In the genomic region with DNA sequence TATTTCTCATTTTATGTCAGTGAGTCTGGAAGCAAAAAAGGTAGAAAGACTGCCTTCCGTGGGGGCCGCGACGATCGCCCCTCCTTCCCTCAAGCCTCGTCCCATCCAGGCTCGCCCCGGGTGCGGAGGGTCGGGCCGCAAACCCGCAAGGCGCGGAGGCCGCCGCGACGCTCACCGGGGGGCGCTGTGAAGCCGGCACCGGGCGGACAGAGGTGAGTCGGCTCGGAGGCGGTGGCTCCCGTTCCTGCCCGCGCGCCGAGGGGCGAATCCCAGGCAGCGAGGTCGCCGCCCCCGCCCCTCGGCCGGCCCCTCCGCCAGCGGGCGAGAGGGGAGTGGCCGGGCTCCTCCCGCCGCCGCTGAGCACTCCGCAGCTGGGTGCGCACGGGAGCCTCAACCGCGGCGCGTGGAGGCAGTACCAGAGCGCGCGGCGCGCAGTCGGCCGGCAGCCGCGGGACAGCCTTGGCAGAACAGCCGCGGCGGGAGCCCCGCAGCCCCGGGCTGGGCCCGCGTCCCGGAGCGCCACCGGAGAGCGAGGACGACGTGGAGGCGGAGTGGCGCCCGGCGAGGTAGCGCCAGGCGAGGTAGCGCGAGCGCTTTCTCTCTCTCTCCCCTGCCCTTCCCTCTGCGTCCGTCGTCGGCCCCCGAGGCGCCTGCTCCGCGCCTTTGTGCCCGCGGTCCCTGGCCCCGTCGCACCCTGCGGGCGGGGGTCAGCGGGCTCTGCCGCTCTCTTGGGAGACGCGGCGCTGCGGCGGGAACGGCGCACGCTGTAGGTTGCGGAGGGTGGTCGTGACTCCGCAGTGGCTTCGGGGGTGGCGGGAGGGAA, we compare ENCODE assay signal across 1 cellular context.
TF ChIP-seq lines count a peak whose summit lies in the region.

A gene (plus strand): TSS at position 359 of the 823 bp plus-strand sequence. CDS start 31,492 bp downstream, outside the sequence.

TF ChIP-seq in HepG2, 621 proteins besides CTCF, POLR2A, EP300 and RAD21 (continued from another document and continues in another):
- peak; percentile 87 for TF ChIP-seq MAZ (IDR thresholded peaks at IDR 0.05; ENCODE audit: borderline replicate concordance, low read depth, low read length)
- peak; percentile 94 for TF ChIP-seq MAZ (CRISPR knock-in tag; IDR thresholded peaks at IDR 0.05; ENCODE audit: low read depth)
- 0 out of 2 replicates have a peak, but pooled peaks have one; percentile 21 for TF ChIP-seq HES4 (CRISPR knock-in tag; IDR thresholded peaks at IDR 0.05; ENCODE audit: borderline replicate concordance)
- TF ChIP-seq, protein P1, sequence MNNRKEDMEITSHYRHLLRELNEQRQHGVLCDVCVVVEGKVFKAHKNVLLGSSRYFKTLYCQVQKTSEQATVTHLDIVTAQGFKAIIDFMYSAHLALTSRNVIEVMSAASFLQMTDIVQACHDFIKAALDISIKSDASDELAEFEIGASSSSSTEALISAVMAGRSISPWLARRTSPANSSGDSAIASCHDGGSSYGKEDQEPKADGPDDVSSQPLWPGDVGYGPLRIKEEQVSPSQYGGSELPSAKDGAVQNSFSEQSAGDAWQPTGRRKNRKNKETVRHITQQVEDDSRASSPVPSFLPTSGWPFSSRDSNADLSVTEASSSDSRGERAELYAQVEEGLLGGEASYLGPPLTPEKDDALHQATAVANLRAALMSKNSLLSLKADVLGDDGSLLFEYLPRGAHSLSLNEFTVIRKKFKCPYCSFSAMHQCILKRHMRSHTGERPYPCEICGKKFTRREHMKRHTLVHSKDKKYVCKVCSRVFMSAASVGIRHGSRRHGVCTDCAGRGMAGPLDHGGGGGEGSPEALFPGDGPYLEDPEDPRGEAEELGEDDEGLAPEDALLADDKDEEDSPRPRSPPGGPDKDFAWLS (CRISPR knock-in tag; IDR thresholded peaks at IDR 0.05; ENCODE audit: borderline replicate concordance): 0 out of 2 replicates have a peak, but pooled peaks have one; percentile 35
- peak; percentile 26; the same call in 1 of the 2 replicates for TF ChIP-seq TMF1 (CRISPR knock-in tag; IDR thresholded peaks at IDR 0.05; ENCODE audit: low read depth)
- TF ChIP-seq SP1 (IDR thresholded peaks at IDR 0.05): no peak
- peak; percentile 73 for TF ChIP-seq SP1 (CRISPR knock-in tag; IDR thresholded peaks at IDR 0.05)
- TF ChIP-seq, protein P2, sequence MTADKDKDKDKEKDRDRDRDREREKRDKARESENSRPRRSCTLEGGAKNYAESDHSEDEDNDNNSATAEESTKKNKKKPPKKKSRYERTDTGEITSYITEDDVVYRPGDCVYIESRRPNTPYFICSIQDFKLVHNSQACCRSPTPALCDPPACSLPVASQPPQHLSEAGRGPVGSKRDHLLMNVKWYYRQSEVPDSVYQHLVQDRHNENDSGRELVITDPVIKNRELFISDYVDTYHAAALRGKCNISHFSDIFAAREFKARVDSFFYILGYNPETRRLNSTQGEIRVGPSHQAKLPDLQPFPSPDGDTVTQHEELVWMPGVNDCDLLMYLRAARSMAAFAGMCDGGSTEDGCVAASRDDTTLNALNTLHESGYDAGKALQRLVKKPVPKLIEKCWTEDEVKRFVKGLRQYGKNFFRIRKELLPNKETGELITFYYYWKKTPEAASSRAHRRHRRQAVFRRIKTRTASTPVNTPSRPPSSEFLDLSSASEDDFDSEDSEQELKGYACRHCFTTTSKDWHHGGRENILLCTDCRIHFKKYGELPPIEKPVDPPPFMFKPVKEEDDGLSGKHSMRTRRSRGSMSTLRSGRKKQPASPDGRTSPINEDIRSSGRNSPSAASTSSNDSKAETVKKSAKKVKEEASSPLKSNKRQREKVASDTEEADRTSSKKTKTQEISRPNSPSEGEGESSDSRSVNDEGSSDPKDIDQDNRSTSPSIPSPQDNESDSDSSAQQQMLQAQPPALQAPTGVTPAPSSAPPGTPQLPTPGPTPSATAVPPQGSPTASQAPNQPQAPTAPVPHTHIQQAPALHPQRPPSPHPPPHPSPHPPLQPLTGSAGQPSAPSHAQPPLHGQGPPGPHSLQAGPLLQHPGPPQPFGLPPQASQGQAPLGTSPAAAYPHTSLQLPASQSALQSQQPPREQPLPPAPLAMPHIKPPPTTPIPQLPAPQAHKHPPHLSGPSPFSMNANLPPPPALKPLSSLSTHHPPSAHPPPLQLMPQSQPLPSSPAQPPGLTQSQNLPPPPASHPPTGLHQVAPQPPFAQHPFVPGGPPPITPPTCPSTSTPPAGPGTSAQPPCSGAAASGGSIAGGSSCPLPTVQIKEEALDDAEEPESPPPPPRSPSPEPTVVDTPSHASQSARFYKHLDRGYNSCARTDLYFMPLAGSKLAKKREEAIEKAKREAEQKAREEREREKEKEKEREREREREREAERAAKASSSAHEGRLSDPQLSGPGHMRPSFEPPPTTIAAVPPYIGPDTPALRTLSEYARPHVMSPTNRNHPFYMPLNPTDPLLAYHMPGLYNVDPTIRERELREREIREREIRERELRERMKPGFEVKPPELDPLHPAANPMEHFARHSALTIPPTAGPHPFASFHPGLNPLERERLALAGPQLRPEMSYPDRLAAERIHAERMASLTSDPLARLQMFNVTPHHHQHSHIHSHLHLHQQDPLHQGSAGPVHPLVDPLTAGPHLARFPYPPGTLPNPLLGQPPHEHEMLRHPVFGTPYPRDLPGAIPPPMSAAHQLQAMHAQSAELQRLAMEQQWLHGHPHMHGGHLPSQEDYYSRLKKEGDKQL (CRISPR knock-in tag; IDR thresholded peaks at IDR 0.05; ENCODE audit: low read depth): peak; percentile 67; the same call in 1 of the 2 replicates
- TF ChIP-seq ZNF230 (CRISPR knock-in tag; IDR thresholded peaks at IDR 0.05): peak; percentile 34; the same call in 1 of the 2 replicates
- TF ChIP-seq ARHGAP35 (CRISPR knock-in tag; IDR thresholded peaks at IDR 0.05; ENCODE audit: borderline replicate concordance): 0 out of 2 replicates have a peak, but pooled peaks have one; percentile 10
- no peak for TF ChIP-seq SOX13 (IDR thresholded peaks at IDR 0.05)
- TF ChIP-seq SOX13 (CRISPR knock-in tag; conservative IDR thresholded peaks at IDR 0.05 in 1 of 2, IDR thresholded peaks at IDR 0.05 in 1 of 2): peak in 1 of 2 experiments; percentile 42; a peak in 1 of 4 replicates
- no peak for TF ChIP-seq ZNF282 (IDR thresholded peaks at IDR 0.05; ENCODE audit: partially characterized antibody)
- TF ChIP-seq ZNF431 (CRISPR knock-in tag; IDR thresholded peaks at IDR 0.05; ENCODE audit: borderline replicate concordance, low read depth): peak; percentile 81
- TF ChIP-seq, protein P3, sequence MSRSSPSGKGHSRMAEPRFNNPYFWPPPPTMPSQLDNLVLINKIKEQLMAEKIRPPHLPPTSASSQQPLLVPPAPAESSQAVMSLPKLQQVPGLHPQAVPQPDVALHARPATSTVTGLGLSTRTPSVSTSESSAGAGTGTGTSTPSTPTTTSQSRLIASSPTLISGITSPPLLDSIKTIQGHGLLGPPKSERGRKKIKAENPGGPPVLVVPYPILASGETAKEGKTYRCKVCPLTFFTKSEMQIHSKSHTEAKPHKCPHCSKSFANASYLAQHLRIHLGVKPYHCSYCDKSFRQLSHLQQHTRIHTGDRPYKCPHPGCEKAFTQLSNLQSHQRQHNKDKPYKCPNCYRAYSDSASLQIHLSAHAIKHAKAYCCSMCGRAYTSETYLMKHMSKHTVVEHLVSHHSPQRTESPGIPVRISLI (CRISPR knock-in tag; IDR thresholded peaks at IDR 0.05; ENCODE audit: borderline replicate concordance): peak; percentile 43; the same call in 1 of the 2 replicates
- peak; percentile 28; the same call in 1 of the 2 replicates for TF ChIP-seq WIZ (CRISPR knock-in tag; IDR thresholded peaks at IDR 0.05)
- 0 out of 2 replicates have a peak, but pooled peaks have one; percentile 3 for TF ChIP-seq ZBTB8A (CRISPR knock-in tag; IDR thresholded peaks at IDR 0.05; ENCODE audit: borderline replicate concordance, low read depth)
- peak; percentile 93 for TF ChIP-seq FOXC1 (CRISPR knock-in tag; IDR thresholded peaks at IDR 0.05; ENCODE audit: borderline replicate concordance)
- TF ChIP-seq ZBTB3 (CRISPR knock-in tag; IDR thresholded peaks at IDR 0.05; ENCODE audit: borderline replicate concordance, low read depth): peak; percentile 89
- TF ChIP-seq ZFP37 (CRISPR knock-in tag; IDR thresholded peaks at IDR 0.05; ENCODE audit: borderline replicate concordance): peak; percentile 59; the same call in 1 of the 2 replicates
- TF ChIP-seq MEIS2 (CRISPR knock-in tag; IDR thresholded peaks at IDR 0.05): peak; percentile 92
- TF ChIP-seq PHF5A (CRISPR knock-in tag; IDR thresholded peaks at IDR 0.05; ENCODE audit: low read depth, unreplicated experiment): no peak
- TF ChIP-seq ZNF558 (CRISPR knock-in tag; IDR thresholded peaks at IDR 0.05; ENCODE audit: borderline replicate concordance): no peak; the same call in 1 of the 2 replicates
- TF ChIP-seq PAX8 (CRISPR knock-in tag; IDR thresholded peaks at IDR 0.05; ENCODE audit: borderline replicate concordance): peak; percentile 89; the same call in 1 of the 2 replicates
- 0 out of 2 replicates have a peak, but pooled peaks have one; percentile 37 for TF ChIP-seq ZNF768 (CRISPR knock-in tag; IDR thresholded peaks at IDR 0.05)
- 0 out of 2 replicates have a peak, but pooled peaks have one; percentile 30 for TF ChIP-seq TGIF2 (CRISPR knock-in tag; IDR thresholded peaks at IDR 0.05)
- TF ChIP-seq, protein P4, sequence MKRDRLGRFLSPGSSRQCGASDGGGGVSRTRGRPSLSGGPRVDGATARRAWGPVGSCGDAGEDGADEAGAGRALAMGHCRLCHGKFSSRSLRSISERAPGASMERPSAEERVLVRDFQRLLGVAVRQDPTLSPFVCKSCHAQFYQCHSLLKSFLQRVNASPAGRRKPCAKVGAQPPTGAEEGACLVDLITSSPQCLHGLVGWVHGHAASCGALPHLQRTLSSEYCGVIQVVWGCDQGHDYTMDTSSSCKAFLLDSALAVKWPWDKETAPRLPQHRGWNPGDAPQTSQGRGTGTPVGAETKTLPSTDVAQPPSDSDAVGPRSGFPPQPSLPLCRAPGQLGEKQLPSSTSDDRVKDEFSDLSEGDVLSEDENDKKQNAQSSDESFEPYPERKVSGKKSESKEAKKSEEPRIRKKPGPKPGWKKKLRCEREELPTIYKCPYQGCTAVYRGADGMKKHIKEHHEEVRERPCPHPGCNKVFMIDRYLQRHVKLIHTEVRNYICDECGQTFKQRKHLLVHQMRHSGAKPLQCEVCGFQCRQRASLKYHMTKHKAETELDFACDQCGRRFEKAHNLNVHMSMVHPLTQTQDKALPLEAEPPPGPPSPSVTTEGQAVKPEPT (CRISPR knock-in tag; IDR thresholded peaks at IDR 0.05; ENCODE audit: low read depth): peak; percentile 43; the same call in 1 of the 2 replicates
- peak; percentile 48; the same call in 1 of the 2 replicates for TF ChIP-seq MIXL1 (CRISPR knock-in tag; IDR thresholded peaks at IDR 0.05)
- peak; percentile 15; the same call in 1 of the 2 replicates for TF ChIP-seq MIER2 (CRISPR knock-in tag; IDR thresholded peaks at IDR 0.05)
- TF ChIP-seq RFX5 (IDR thresholded peaks at IDR 0.05; ENCODE audit: low read depth, low read length): peak; percentile 9; the same call in 1 of the 2 replicates
- peak; percentile 85 for TF ChIP-seq CBX5 (CRISPR knock-in tag; IDR thresholded peaks at IDR 0.05; ENCODE audit: borderline replicate concordance)
- peak; percentile 59 for TF ChIP-seq MAFG (CRISPR knock-in tag; IDR thresholded peaks at IDR 0.05)
- TF ChIP-seq, protein P5, sequence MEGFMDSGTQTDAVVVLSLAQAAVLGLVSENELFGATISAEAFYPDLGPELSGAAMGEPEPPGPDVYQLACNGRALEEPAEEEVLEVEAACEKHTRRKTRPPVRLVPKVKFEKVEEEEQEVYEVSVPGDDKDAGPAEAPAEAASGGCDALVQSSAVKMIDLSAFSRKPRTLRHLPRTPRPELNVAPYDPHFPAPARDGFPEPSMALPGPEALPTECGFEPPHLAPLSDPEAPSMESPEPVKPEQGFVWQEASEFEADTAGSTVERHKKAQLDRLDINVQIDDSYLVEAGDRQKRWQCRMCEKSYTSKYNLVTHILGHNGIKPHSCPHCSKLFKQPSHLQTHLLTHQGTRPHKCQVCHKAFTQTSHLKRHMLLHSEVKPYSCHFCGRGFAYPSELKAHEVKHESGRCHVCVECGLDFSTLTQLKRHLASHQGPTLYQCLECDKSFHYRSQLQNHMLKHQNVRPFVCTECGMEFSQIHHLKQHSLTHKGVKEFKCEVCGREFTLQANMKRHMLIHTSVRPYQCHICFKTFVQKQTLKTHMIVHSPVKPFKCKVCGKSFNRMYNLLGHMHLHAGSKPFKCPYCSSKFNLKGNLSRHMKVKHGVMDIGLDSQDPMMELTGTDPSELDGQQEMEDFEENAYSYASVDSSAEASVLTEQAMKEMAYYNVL (CRISPR knock-in tag; IDR thresholded peaks at IDR 0.05; ENCODE audit: borderline replicate concordance): 0 out of 2 replicates have a peak, but pooled peaks have one; percentile 60
- peak; percentile 74; the same call in 1 of the 2 replicates for TF ChIP-seq RARG (CRISPR knock-in tag; IDR thresholded peaks at IDR 0.05; ENCODE audit: low read depth)
- TF ChIP-seq CAMTA2 (CRISPR knock-in tag; IDR thresholded peaks at IDR 0.05; ENCODE audit: borderline replicate concordance): peak; percentile 18; the same call in 1 of the 2 replicates
- peak; percentile 51; the same call in 1 of the 2 replicates for TF ChIP-seq HMG20A (CRISPR knock-in tag; IDR thresholded peaks at IDR 0.05; ENCODE audit: borderline replicate concordance)
- TF ChIP-seq, protein P6, sequence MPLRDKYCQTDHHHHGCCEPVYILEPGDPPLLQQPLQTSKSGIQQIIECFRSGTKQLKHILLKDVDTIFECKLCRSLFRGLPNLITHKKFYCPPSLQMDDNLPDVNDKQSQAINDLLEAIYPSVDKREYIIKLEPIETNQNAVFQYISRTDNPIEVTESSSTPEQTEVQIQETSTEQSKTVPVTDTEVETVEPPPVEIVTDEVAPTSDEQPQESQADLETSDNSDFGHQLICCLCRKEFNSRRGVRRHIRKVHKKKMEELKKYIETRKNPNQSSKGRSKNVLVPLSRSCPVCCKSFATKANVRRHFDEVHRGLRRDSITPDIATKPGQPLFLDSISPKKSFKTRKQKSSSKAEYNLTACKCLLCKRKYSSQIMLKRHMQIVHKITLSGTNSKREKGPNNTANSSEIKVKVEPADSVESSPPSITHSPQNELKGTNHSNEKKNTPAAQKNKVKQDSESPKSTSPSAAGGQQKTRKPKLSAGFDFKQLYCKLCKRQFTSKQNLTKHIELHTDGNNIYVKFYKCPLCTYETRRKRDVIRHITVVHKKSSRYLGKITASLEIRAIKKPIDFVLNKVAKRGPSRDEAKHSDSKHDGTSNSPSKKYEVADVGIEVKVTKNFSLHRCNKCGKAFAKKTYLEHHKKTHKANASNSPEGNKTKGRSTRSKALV (CRISPR knock-in tag; IDR thresholded peaks at IDR 0.05): 0 out of 2 replicates have a peak, but pooled peaks have one; percentile 52
- 0 out of 2 replicates have a peak, but pooled peaks have one; percentile 18 for TF ChIP-seq TP53 (CRISPR knock-in tag; conservative IDR thresholded peaks at IDR 0.05)
- TF ChIP-seq SAP130 (CRISPR knock-in tag; IDR thresholded peaks at IDR 0.05; ENCODE audit: low read depth): peak; percentile 82
- peak; percentile 88 for TF ChIP-seq ZNF563 (CRISPR knock-in tag; IDR thresholded peaks at IDR 0.05)
- peak; percentile 16; the same call in 1 of the 2 replicates for TF ChIP-seq ZNF335 (CRISPR knock-in tag; IDR thresholded peaks at IDR 0.05)
- TF ChIP-seq FOXK1 (CRISPR knock-in tag; IDR thresholded peaks at IDR 0.05; ENCODE audit: borderline replicate concordance, low read depth): peak; percentile 74; the same call in 1 of the 2 replicates
- TF ChIP-seq HOXA7 (CRISPR knock-in tag; IDR thresholded peaks at IDR 0.05): no peak
- TF ChIP-seq ZNF703 (CRISPR knock-in tag; IDR thresholded peaks at IDR 0.05; ENCODE audit: borderline replicate concordance): no peak; the same call in 1 of the 2 replicates
- peak; percentile 76 for TF ChIP-seq ISL2 (CRISPR knock-in tag; IDR thresholded peaks at IDR 0.05)
- TF ChIP-seq PHF21A (CRISPR knock-in tag; IDR thresholded peaks at IDR 0.05): no peak
